ENCODE assay signal across 16 cellular contexts in the genomic region with DNA sequence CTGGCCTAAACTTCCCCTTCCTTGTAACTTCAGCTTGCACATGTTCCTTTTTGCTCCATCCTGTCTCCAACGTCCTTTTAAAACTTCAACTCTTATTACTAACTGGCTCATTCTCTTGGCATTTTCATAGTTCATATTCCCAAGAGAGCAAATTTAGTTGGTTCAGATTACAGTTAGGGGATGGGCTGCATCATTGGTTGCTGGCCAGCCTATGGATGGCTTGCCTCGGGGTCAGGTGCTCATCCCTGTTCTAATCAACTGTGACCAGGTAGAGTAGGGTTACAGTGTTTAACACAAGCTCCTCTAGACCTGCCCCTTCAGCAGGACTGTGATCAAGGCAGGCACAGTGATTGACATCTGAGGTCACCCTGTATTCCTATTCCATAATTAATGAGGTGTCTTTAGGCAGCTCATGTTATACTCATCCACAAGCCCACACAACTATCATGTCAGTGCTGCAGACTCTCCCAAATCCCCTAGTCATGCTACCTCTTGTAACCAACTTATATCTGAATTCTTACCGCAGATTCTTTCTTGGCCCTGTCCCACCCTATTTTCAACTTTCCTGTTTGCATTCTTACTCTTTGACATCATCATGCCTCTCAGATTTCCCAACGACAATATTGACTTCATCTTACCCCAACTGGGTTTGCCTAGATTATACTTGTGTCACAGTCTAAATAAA.
A peak's percentile ranks its signal among the peaks of the same experiment; 100 is the strongest.
DNase-seq lines count a peak whose midpoint lies in the region; TF ChIP-seq lines count a peak whose summit lies in the region.
"Had no signal": no experiment of that assay in that cellular context is flagged by ENCODE, and none has a peak within 500 bp of the region (broad histone marks: within the 10 kb centered on the region; RNA-seq: fewer than 3 reads in every experiment).

No MANE protein-coding gene starts in this region.

- peak overlapping the region; percentile 6 for H3K4me3 Mint-ChIP-seq in type B pancreatic cell
- H3K4me3 Mint-ChIP-seq in activated CD4-positive, alpha-beta T cell treated with anti-CD3 and anti-CD28 coated beads, Interleukin-2, amount 10 ng/mL, durations not matched to agents 24 days and 14 days: no peak overlapping the region
- H3K4me3 Mint-ChIP-seq: activated CD8-positive, alpha-beta memory T cell treated with anti-CD3 and anti-CD28 coated beads, Interleukin-2, amount 10 ng/mL, durations not matched to agents 7 days and 5 days; activated naive CD4-positive, alpha-beta T cell treated with anti-CD3 and anti-CD28 coated beads, Interleukin-2, amount 50 U/mL, for 24 hours had no signal

- DNase-seq in NCI-H2196 (lab: John Stamatoyannopoulos, UW; ENCODE audit: unreplicated experiment) (peak; percentile 8), NCI-H2196 treated with DMSO at 0.1 percent for 48 hours (lab: John Stamatoyannopoulos, UW; ENCODE audit: unreplicated experiment) (no peak), NCI-H226 (peak; percentile 41), epithelial cell of esophagus (ENCODE audit: low read depth) (peak; percentile 73), type B pancreatic cell (ENCODE audit: extremely low spot score, unreplicated experiment) (no peak), NCI-H1105 (lab: John Stamatoyannopoulos, UW) (no peak), NCI-H2081 treated with DMSO at 0.1 percent for 48 hours (lab: John Stamatoyannopoulos, UW) (no peak)
- DNase-seq in activated CD4-positive, alpha-beta T cell treated with anti-CD3 and anti-CD28 coated beads, Interleukin-2, amount 10 ng/mL, durations not matched to agents 24 days and 14 days: no peak
- DNase-seq: activated CD8-positive, alpha-beta memory T cell treated with anti-CD3 and anti-CD28 coated beads, Interleukin-2, amount 10 ng/mL, durations not matched to agents 7 days and 5 days; DMS79; GOT3; NCI-H1092 treated with DMSO at 0.1 percent for 48 hours; NCI-H774; SIG-M5; upper lobe of right lung had no signal

- H3K36me3 Mint-ChIP-seq in type B pancreatic cell: no peaks in the 10 kb centered on the region
- H3K36me3 Mint-ChIP-seq in activated CD4-positive, alpha-beta T cell treated with anti-CD3 and anti-CD28 coated beads, Interleukin-2, amount 10 ng/mL, durations not matched to agents 24 days and 14 days (ENCODE audit: low read depth): no peaks in the 10 kb centered on the region
- H3K36me3 Mint-ChIP-seq: activated CD8-positive, alpha-beta memory T cell treated with anti-CD3 and anti-CD28 coated beads, Interleukin-2, amount 10 ng/mL, durations not matched to agents 7 days and 5 days; activated naive CD4-positive, alpha-beta T cell treated with anti-CD3 and anti-CD28 coated beads, Interleukin-2, amount 50 U/mL, for 24 hours had no signal

- H3K27me3 Mint-ChIP-seq in type B pancreatic cell: peaks cover 47% of the 10 kb centered on the region
- H3K27me3 Mint-ChIP-seq in activated CD4-positive, alpha-beta T cell treated with anti-CD3 and anti-CD28 coated beads, Interleukin-2, amount 10 ng/mL, durations not matched to agents 24 days and 14 days: peaks cover 27% of the 10 kb centered on the region

- peaks cover 40% of the 10 kb centered on the region for H3K4me1 Mint-ChIP-seq in type B pancreatic cell (ENCODE audit: unreplicated experiment)
- no peaks in the 10 kb centered on the region for H3K4me1 Mint-ChIP-seq in activated CD4-positive, alpha-beta T cell treated with anti-CD3 and anti-CD28 coated beads, Interleukin-2, amount 10 ng/mL, durations not matched to agents 24 days and 14 days
- H3K4me1 Mint-ChIP-seq: activated naive CD4-positive, alpha-beta T cell treated with anti-CD3 and anti-CD28 coated beads, Interleukin-2, amount 50 U/mL, for 24 hours had no signal

- no peak for TF ChIP-seq CTCF in epithelial cell of esophagus (IDR thresholded peaks at IDR 0.05; ENCODE audit: insufficient read depth, low read depth, low read length, missing control alignments)
- no peak for TF ChIP-seq CTCF in type B pancreatic cell (conservative IDR thresholded peaks at IDR 0.05)

- H3K9me3 Mint-ChIP-seq in type B pancreatic cell: peaks cover 9% of the 10 kb centered on the region
- H3K9me3 Mint-ChIP-seq in activated CD4-positive, alpha-beta T cell treated with anti-CD3 and anti-CD28 coated beads, Interleukin-2, amount 10 ng/mL, durations not matched to agents 24 days and 14 days: no peaks in the 10 kb centered on the region
- H3K9me3 Mint-ChIP-seq: activated naive CD4-positive, alpha-beta T cell treated with anti-CD3 and anti-CD28 coated beads, Interleukin-2, amount 50 U/mL, for 24 hours had no signal

- intact Hi-C loops in activated CD4-positive, alpha-beta T cell treated with anti-CD3 and anti-CD28 coated beads, Interleukin-2, amount 10 ng/mL, durations not matched to agents 24 days and 14 days (cut with micrococcal nuclease): no loop called here

- H3K27ac Mint-ChIP-seq in type B pancreatic cell: peak overlapping the region; percentile 63
- H3K27ac Mint-ChIP-seq in activated CD4-positive, alpha-beta T cell treated with anti-CD3 and anti-CD28 coated beads, Interleukin-2, amount 10 ng/mL, durations not matched to agents 24 days and 14 days: no peak overlapping the region
- H3K27ac Mint-ChIP-seq: activated CD8-positive, alpha-beta memory T cell treated with anti-CD3 and anti-CD28 coated beads, Interleukin-2, amount 10 ng/mL, durations not matched to agents 7 days and 5 days; activated naive CD4-positive, alpha-beta T cell treated with anti-CD3 and anti-CD28 coated beads, Interleukin-2, amount 50 U/mL, for 24 hours had no signal

- no peak overlapping the region for H3K4me3 ChIP-seq in epithelial cell of esophagus (ENCODE audit: low read length)
- H3K4me3 ChIP-seq: upper lobe of right lung had no signal

Comparison
In these comparisons a context has a peak if more than half of its experiments do, and no peak if none do; other contexts are left out.
1. DNase-seq: peak in NCI-H2196 (single experiment), NCI-H226 (single experiment) and epithelial cell of esophagus (single experiment); none in NCI-H2196 treated with DMSO at 0.1 percent for 48 hours (single experiment), type B pancreatic cell (single experiment), NCI-H1105 (single experiment), NCI-H2081 treated with DMSO at 0.1 percent for 48 hours (single experiment) and activated CD4-positive, alpha-beta T cell treated with anti-CD3 and anti-CD28 coated beads, Interleukin-2, amount 10 ng/mL, durations not matched to agents 24 days and 14 days (single experiment).